In genomic region chr21:45132841-45133573, GRCh38 we compare ENCODE assay signal across 16 cellular contexts. TPM values are rescaled to one million over a fixed set of nuclear protein-coding genes. Genes with fewer than 3 reads are reported as not detected.
DNase-seq lines count a peak whose midpoint lies in the region; ATAC-seq and TF ChIP-seq lines count a peak whose summit lies in the region.
"Had no signal": no experiment of that assay in that cellular context is flagged by ENCODE, and none has a peak within 500 bp of the region (broad histone marks: within the 10 kb centered on the region; RNA-seq: fewer than 3 reads in every experiment).

No MANE protein-coding gene starts in this region.

- no peaks in the 10 kb centered on the region for H3K9me3 ChIP-seq in gastroesophageal sphincter
- no peaks in the 10 kb centered on the region for H3K9me3 ChIP-seq in sigmoid colon
- H3K9me3 ChIP-seq: thyroid gland had no signal

- H3K27me3 ChIP-seq in gastroesophageal sphincter (no peaks in the 10 kb centered on the region), sigmoid colon (no peaks in the 10 kb centered on the region)
- H3K27me3 ChIP-seq: foreskin keratinocyte, thyroid gland had no signal

- no peaks in the 10 kb centered on the region for H3K9me3 Mint-ChIP-seq in T-helper 1 cell treated with Interleukin-12 subunit alpha and Interleukin-12 subunit beta and Interleukin-4 antibody, amounts not matched to agents 30 μg/mL and 1 μg/mL, for 36 hours
- H3K9me3 Mint-ChIP-seq in type B pancreatic cell: no peaks in the 10 kb centered on the region
- no peaks in the 10 kb centered on the region for H3K9me3 Mint-ChIP-seq in WTC11
- H3K9me3 Mint-ChIP-seq: activated naive CD4-positive, alpha-beta T cell treated with anti-CD3 and anti-CD28 coated beads for 36 hours; natural killer cell treated with Interleukin-12 subunit alpha and Interleukin-12 subunit beta and Interleukin-15 and Interleukin-18, amount 100 ng/mL, for 72 hours had no signal

- no peak for ATAC-seq in gastroesophageal sphincter
- no peak for ATAC-seq in WTC11
- ATAC-seq: foreskin keratinocyte; natural killer cell treated with Interleukin-12 subunit alpha and Interleukin-12 subunit beta and Interleukin-15 and Interleukin-18, amount 100 ng/mL, for 72 hours had no signal

- no peak for TF ChIP-seq EP300 in gastroesophageal sphincter (IDR thresholded peaks at IDR 0.05)
- no peak for TF ChIP-seq EP300 in sigmoid colon (IDR thresholded peaks at IDR 0.05)

- CTCF ChIA-PET in WTC11 (lab: Charles Lee): interaction anchor here (1.2 kb wide), 1 partner anchor 183 kb away, joined by 3 read pairs; no protein-coding TSS in a partner anchor

- H3K4me3 ChIP-seq in gastroesophageal sphincter: no peak overlapping the region
- no peak overlapping the region for H3K4me3 ChIP-seq in sigmoid colon
- H3K4me3 ChIP-seq: thyroid gland had no signal

- peak overlapping the region in 3 of 4 donors; percentile 81 to 87 (median 86) for H3K27ac ChIP-seq in gastroesophageal sphincter
- peak overlapping the region; percentile 1 to 86 (median 82) for H3K27ac ChIP-seq in sigmoid colon
- H3K27ac ChIP-seq: 22Rv1, foreskin keratinocyte, thyroid gland had no signal

- no peak overlapping the region for H3K4me3 Mint-ChIP-seq in T-helper 1 cell treated with Interleukin-12 subunit alpha and Interleukin-12 subunit beta and Interleukin-4 antibody, amounts not matched to agents 30 μg/mL and 1 μg/mL, for 36 hours
- H3K4me3 Mint-ChIP-seq in type B pancreatic cell: no peak overlapping the region
- H3K4me3 Mint-ChIP-seq in WTC11: no peak overlapping the region
- H3K4me3 Mint-ChIP-seq: activated naive CD4-positive, alpha-beta T cell treated with anti-CD3 and anti-CD28 coated beads for 36 hours; natural killer cell treated with Interleukin-12 subunit alpha and Interleukin-12 subunit beta and Interleukin-15 and Interleukin-18, amount 100 ng/mL, for 72 hours had no signal

- TF ChIP-seq POLR2A in gastroesophageal sphincter (IDR thresholded peaks at IDR 0.05) (no peak), sigmoid colon (IDR thresholded peaks at IDR 0.05) (no peak), erythroblast (IDR thresholded peaks at IDR 0.05; ENCODE audit: low read length) (no peak)

- peaks cover 3% of the 10 kb centered on the region for H3K36me3 Mint-ChIP-seq in T-helper 1 cell treated with Interleukin-12 subunit alpha and Interleukin-12 subunit beta and Interleukin-4 antibody, amounts not matched to agents 30 μg/mL and 1 μg/mL, for 36 hours (ENCODE audit: low read depth)
- no peaks in the 10 kb centered on the region for H3K36me3 Mint-ChIP-seq in type B pancreatic cell
- no peaks in the 10 kb centered on the region for H3K36me3 Mint-ChIP-seq in WTC11
- H3K36me3 Mint-ChIP-seq: natural killer cell treated with Interleukin-12 subunit alpha and Interleukin-12 subunit beta and Interleukin-15 and Interleukin-18, amount 100 ng/mL, for 72 hours had no signal

- POLR2A ChIA-PET in WTC11 (lab: Charles Lee): no interaction called here

- H3K36me3 ChIP-seq in gastroesophageal sphincter: peaks cover 0 to 13% of the 10 kb centered on the region in 2 donors
- peaks cover 0 to 10% (median 0%) of the 10 kb centered on the region in 4 donors for H3K36me3 ChIP-seq in sigmoid colon
- H3K36me3 ChIP-seq: thyroid gland had no signal

- DNase-seq in T-helper 1 cell (no peak), UCSD-AML1 (lab: John Stamatoyannopoulos, UW; ENCODE audit: unreplicated experiment) (peak; percentile 57), sigmoid colon (no peak), erythroblast (lab: John Stamatoyannopoulos, UW) (no peak), type B pancreatic cell (ENCODE audit: extremely low spot score, unreplicated experiment) (no peak), WTC11 (ENCODE audit: low spot score) (no peak)
- DNase-seq: activated naive CD4-positive, alpha-beta T cell treated with anti-CD3 and anti-CD28 coated beads for 36 hours; foreskin keratinocyte; NCI-H1417; NCI-H446; T-helper 2 cell had no signal

- no peaks in the 10 kb centered on the region for H3K27me3 Mint-ChIP-seq in T-helper 1 cell treated with Interleukin-12 subunit alpha and Interleukin-12 subunit beta and Interleukin-4 antibody, amounts not matched to agents 30 μg/mL and 1 μg/mL, for 36 hours (ENCODE audit: low read depth)
- H3K27me3 Mint-ChIP-seq in type B pancreatic cell (no peaks in the 10 kb centered on the region), WTC11 (ENCODE audit: low read depth) (no peaks in the 10 kb centered on the region)
- H3K27me3 Mint-ChIP-seq: natural killer cell treated with Interleukin-12 subunit alpha and Interleukin-12 subunit beta and Interleukin-15 and Interleukin-18, amount 100 ng/mL, for 72 hours had no signal

- peaks cover 10% of the 10 kb centered on the region for H3K4me1 Mint-ChIP-seq in T-helper 1 cell treated with Interleukin-12 subunit alpha and Interleukin-12 subunit beta and Interleukin-4 antibody, amounts not matched to agents 30 μg/mL and 1 μg/mL, for 36 hours (ENCODE audit: low read depth)
- H3K4me1 Mint-ChIP-seq in type B pancreatic cell (ENCODE audit: unreplicated experiment) (peaks cover 30% of the 10 kb centered on the region), WTC11 (peaks cover 3% of the 10 kb centered on the region; the same call in 1 of the 2 replicates)

- peak overlapping the region; percentile 28 for H3K27ac Mint-ChIP-seq in T-helper 1 cell treated with Interleukin-12 subunit alpha and Interleukin-12 subunit beta and Interleukin-4 antibody, amounts not matched to agents 30 μg/mL and 1 μg/mL, for 36 hours
- H3K27ac Mint-ChIP-seq in type B pancreatic cell: no peak overlapping the region
- no peak overlapping the region for H3K27ac Mint-ChIP-seq in WTC11
- H3K27ac Mint-ChIP-seq: activated naive CD4-positive, alpha-beta T cell treated with anti-CD3 and anti-CD28 coated beads for 36 hours; natural killer cell treated with Interleukin-12 subunit alpha and Interleukin-12 subunit beta and Interleukin-15 and Interleukin-18, amount 100 ng/mL, for 72 hours had no signal

- TF ChIP-seq CTCF in gastroesophageal sphincter (IDR thresholded peaks at IDR 0.05) (no peak), sigmoid colon (IDR thresholded peaks at IDR 0.05) (no peak), type B pancreatic cell (conservative IDR thresholded peaks at IDR 0.05) (no peak), WTC11 (IDR thresholded peaks at IDR 0.05) (no peak)

- H3K4me1 ChIP-seq in gastroesophageal sphincter (peaks cover 14 to 99% (median 65%) of the 10 kb centered on the region in 3 donors), sigmoid colon (peaks cover 4 to 83% (median 60%) of the 10 kb centered on the region in 4 donors)

- 39 to 55% methylated on average over 7 to 10 of the region's 13 CpGs for WGBS in gastroesophageal sphincter (ENCODE audit: low coverage in 1 of 2), 2 donors
- 64 to 84% methylated on average over 13 of the region's 13 CpGs for WGBS in sigmoid colon, 2 donors

- intact Hi-C loops in sigmoid colon (cut with DNase I): no loop called here

TF ChIP-seq in WTC11, 78 proteins besides CTCF, POLR2A, EP300 and RAD21 (continues in another document):
- TF ChIP-seq NR1H2 (CRISPR knock-in tag; IDR thresholded peaks at IDR 0.05) (no peak), TEAD1 (CRISPR knock-in tag; IDR thresholded peaks at IDR 0.05) (no peak), USF2 (CRISPR knock-in tag; IDR thresholded peaks at IDR 0.05) (no peak), CDX4 (CRISPR knock-in tag; IDR thresholded peaks at IDR 0.05; ENCODE audit: borderline replicate concordance) (no peak), ZNF512 (CRISPR knock-in tag; IDR thresholded peaks at IDR 0.05; ENCODE audit: borderline replicate concordance) (no peak), ELF4 (CRISPR knock-in tag; IDR thresholded peaks at IDR 0.05; ENCODE audit: low read depth) (no peak), FOXJ3 (CRISPR knock-in tag; IDR thresholded peaks at IDR 0.05; ENCODE audit: borderline replicate concordance) (no peak), MLX (CRISPR knock-in tag; IDR thresholded peaks at IDR 0.05) (no peak), ZNF121 (CRISPR knock-in tag; IDR thresholded peaks at IDR 0.05) (no peak), TP53 (CRISPR knock-in tag; IDR thresholded peaks at IDR 0.05) (no peak), MYBL2 (CRISPR knock-in tag; IDR thresholded peaks at IDR 0.05) (no peak)

RNA-seq across cellular contexts. Expression of gene ADARB1, which starts 58.6 kb away (rescaled TPM):
- total RNA-seq in gastroesophageal sphincter (100 to 1,000 TPM; 136 to 228 (median 181) TPM), sigmoid colon (100 to 1,000 TPM in 1 of 4 donors, 10 to 100 TPM in 3; 41.3 to 102 (median 71.0) TPM), type B pancreatic cell (ENCODE audit: low replicate concordance) (20.7 and 20.9 TPM in 2 replicates), WTC11 (2021) (12.8 to 15.1 TPM (median 14.6 TPM) in 3 replicates)
- 1 to 10 TPM in 2 of 3 donors, under 1 TPM in 1; 0.92 to 7.5 (median 2.4) TPM for polyA plus RNA-seq in sigmoid colon
